Comparison of ENCODE assay signal across 26 cellular contexts in genomic region chr20:62799873-62800272, GRCh38. TPM values are rescaled to one million over a fixed set of nuclear protein-coding genes. Genes with fewer than 3 reads are reported as not detected.
"Had no signal": no experiment of that assay in that cellular context is flagged by ENCODE, and none has a peak within 500 bp of the region (broad histone marks: within the 10 kb centered on the region; RNA-seq: fewer than 3 reads in every experiment).

No MANE protein-coding gene starts in this region.

- H3K9me3 ChIP-seq: heart right ventricle, tibial artery had no signal

- ATAC-seq: activated CD4-positive, CD25-positive, alpha-beta regulatory T cell treated with anti-CD3 and anti-CD28 coated beads, Interleukin-2, amount 50 U/mL, for 24 hours; heart right ventricle; left cardiac atrium had no signal

- H3K27ac Mint-ChIP-seq: activated naive CD4-positive, alpha-beta T cell treated with anti-CD3 and anti-CD28 coated beads, Interleukin-2, amount 50 U/mL, for 24 hours; nephron progenitor cell; progenitor cell of endocrine pancreas; stimulated activated naive CD8-positive, alpha-beta T cell treated with anti-CD3 and anti-CD28 coated beads, Interleukin-15, Interleukin-2, amounts not matched to agents 100 ng/mL and 50 ng/mL, for 24 hours had no signal

- DNase-seq: activated CD4-positive, alpha-beta T cell treated with anti-CD3 and anti-CD28 coated beads, Interleukin-2, amount 50 U/mL, for 1 hour; activated gamma-delta T cell treated with Interleukin-2 at 50 U/mL for 16 hours; activated T-cell treated with anti-CD3 and anti-CD28 coated beads, Interleukin-2, amount 50 U/mL, for 1 hour; aorta; cerebellar nuclear complex; cortex of kidney; effector CD4-positive, alpha-beta T cell; erythroblast; foreskin fibroblast; heart right ventricle; islet precursor cell; left cardiac atrium; midbrain; nephron progenitor cell; retina; stimulated activated CD4-positive, alpha-beta T cell treated with anti-CD3 and anti-CD28 coated beads, Interleukin-1b, Interleukin-23, amount 100 ng/mL, for 48 hours; substantia nigra; SW 1271; tibial artery had no signal

- H3K4me3 Mint-ChIP-seq: activated naive CD4-positive, alpha-beta T cell treated with anti-CD3 and anti-CD28 coated beads, Interleukin-2, amount 50 U/mL, for 24 hours; nephron progenitor cell; stimulated activated naive CD8-positive, alpha-beta T cell treated with anti-CD3 and anti-CD28 coated beads, Interleukin-15, Interleukin-2, amounts not matched to agents 100 ng/mL and 50 ng/mL, for 24 hours had no signal

- H3K27me3 Mint-ChIP-seq: activated naive CD4-positive, alpha-beta T cell treated with anti-CD3 and anti-CD28 coated beads, Interleukin-2, amount 50 U/mL, for 24 hours; stimulated activated naive CD8-positive, alpha-beta T cell treated with anti-CD3 and anti-CD28 coated beads, Interleukin-15, Interleukin-2, amounts not matched to agents 100 ng/mL and 50 ng/mL, for 24 hours had no signal

- H3K27me3 ChIP-seq: heart right ventricle, tibial artery had no signal

- H3K9me3 Mint-ChIP-seq: activated naive CD4-positive, alpha-beta T cell treated with anti-CD3 and anti-CD28 coated beads, Interleukin-2, amount 50 U/mL, for 24 hours; nephron progenitor cell; stimulated activated naive CD8-positive, alpha-beta T cell treated with anti-CD3 and anti-CD28 coated beads, Interleukin-15, Interleukin-2, amounts not matched to agents 100 ng/mL and 50 ng/mL, for 24 hours had no signal

- H3K27ac ChIP-seq: tibial artery, VCaP had no signal

- H3K4me3 ChIP-seq: heart right ventricle, tibial artery had no signal

RNA-seq across cellular contexts. Expression of gene COL9A3, which starts 17.0 kb away (rescaled TPM):
- total RNA-seq: bronchial epithelial cell, osteoblast had no signal
